8 cellular contexts compared by ENCODE assay signal in the genomic region with DNA sequence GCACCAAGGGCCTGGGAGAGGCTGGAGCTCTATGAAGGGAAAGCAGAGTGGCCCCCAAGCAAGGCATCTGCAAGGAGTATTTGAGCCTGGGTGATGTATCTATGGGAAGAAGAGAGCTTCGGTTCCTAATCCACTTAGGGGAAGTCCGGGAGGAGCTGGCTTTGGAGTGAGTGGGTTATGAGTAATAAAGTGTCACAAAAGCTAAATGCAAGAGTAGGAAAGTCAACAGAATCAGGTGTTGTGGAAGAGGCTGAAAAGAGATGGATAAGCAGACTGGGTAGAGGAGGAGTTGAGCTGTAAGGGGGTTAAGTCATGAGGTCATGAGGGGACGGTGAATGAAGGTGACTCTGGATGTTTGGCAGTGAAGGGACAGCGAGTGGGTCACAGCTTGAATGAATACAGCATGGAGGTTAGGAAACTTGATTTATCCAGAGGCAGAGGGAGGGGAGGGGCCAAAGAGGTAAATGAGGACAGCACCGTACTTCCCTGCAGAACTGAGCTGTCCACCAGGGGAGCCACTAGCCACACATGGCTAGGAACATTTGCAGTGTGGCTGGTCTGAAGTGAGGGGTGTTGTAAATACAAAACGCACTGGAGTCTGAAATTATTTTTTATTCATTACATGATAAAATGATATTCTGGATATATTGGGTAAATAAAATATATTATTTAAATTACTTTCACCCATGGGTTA.
A peak's percentile ranks its signal among the peaks of the same experiment; 100 is the strongest.
DNase-seq lines count a peak whose midpoint lies in the region; ATAC-seq, FAIRE-seq and TF ChIP-seq lines count a peak whose summit lies in the region.

No MANE protein-coding gene starts in this region.

- H3K9ac ChIP-seq in endothelial cell of umbilical vein (replicated peaks; ENCODE audit: extremely low read depth, insufficient read depth, low read length) (no peak overlapping the region), neuronal stem cell (ENCODE audit: low read depth, low read length, poor library complexity) (no peak overlapping the region)

- no peak overlapping the region for H3K23ac ChIP-seq in neuronal stem cell (ENCODE audit: low read depth, low read length, poor library complexity)

- POLR2A ChIA-PET in endothelial cell of umbilical vein (lab: Charles Lee): no interaction called here

- H3K4me2 ChIP-seq in endothelial cell of umbilical vein (ENCODE audit: insufficient read depth, low read length) (no peak overlapping the region), neuronal stem cell (ENCODE audit: insufficient read depth, low read length, poor library complexity, severe bottlenecking) (no peak overlapping the region)

- ATAC-seq in pancreas: peak in 3 of 4 donors; percentile 57 to 73 (median 64)

- H2BK12ac ChIP-seq in neuronal stem cell (ENCODE audit: low read length): no peak overlapping the region

- H2BK120ac ChIP-seq in neuronal stem cell (ENCODE audit: low read depth, low read length): no peak overlapping the region

- H3K9me1 ChIP-seq in endothelial cell of umbilical vein (replicated peaks; ENCODE audit: control insufficient read depth, extremely low read depth, insufficient read depth, low read length): no peaks in the 10 kb centered on the region

- intact Hi-C loops in endothelial cell of umbilical vein (cut with micrococcal nuclease): no loop called here
- intact Hi-C loops in pancreas (cut with DNase I): no loop called here

- H3K79me1 ChIP-seq in neuronal stem cell (ENCODE audit: low read depth, low read length): no peaks in the 10 kb centered on the region

- no TSS peak for BruUV-seq in endothelial cell of umbilical vein (replicated peaks; lab: Mats Ljungman, UMichigan)

- H3K4me1 ChIP-seq in endothelial cell of umbilical vein (ENCODE audit: control insufficient read depth, extremely low read depth, insufficient read depth, low read length) (no peaks in the 10 kb centered on the region), pancreas (no peaks in the 10 kb centered on the region), neuronal stem cell (ENCODE audit: control insufficient read depth in 2 of 2, insufficient read depth in 1 of 2, low read depth in 1 of 2, low read length in 2 of 2) (no peaks in the 10 kb centered on the region)

- 66 to 75% methylated on average over 6 of the region's 6 CpGs for WGBS in pancreas, 2 donors
- no CpG with 5 or more reads among the region's 6 CpGs for WGBS in neuronal stem cell (ENCODE audit: extremely low coverage in 2 of 2, insufficient read length in 2 of 2, insufficient replicate concordance in 1 of 2), 2 donors

- no peak overlapping the region for H4K8ac ChIP-seq in neuronal stem cell (ENCODE audit: low read depth, low read length)

- DNase-seq in GM06990 (ENCODE audit: extremely low read depth, insufficient read length) (no peak), NCI-H460 (ENCODE audit: extremely low read depth, low read depth) (peak; percentile 8), endothelial cell of umbilical vein (ENCODE audit: low read depth, low spot score) (no peak), pancreas (no peak), hypothalamus (lab: John Stamatoyannopoulos, UW) (no peak), NK-92 (lab: John Stamatoyannopoulos, UW; ENCODE audit: unreplicated experiment) (no peak), neuronal stem cell (ENCODE audit: low spot score) (no peak)
- DNase-seq in activated CD4-positive, CD25-positive, alpha-beta regulatory T cell treated with anti-CD3 and anti-CD28 coated beads, Interleukin-2, amount 50 U/mL, for 72 hours: no peak

- H3K14ac ChIP-seq in neuronal stem cell (ENCODE audit: low read length): no peak overlapping the region

- no peak overlapping the region for H3K4ac ChIP-seq in neuronal stem cell (ENCODE audit: low read length)

- FAIRE-seq in endothelial cell of umbilical vein (lab: Jason Lieb, UNC) (no peak), pancreas (lab: Jason Lieb, UNC) (no peak)

- no peak overlapping the region for H3K18ac ChIP-seq in neuronal stem cell (ENCODE audit: low read length)

- no peak for TF ChIP-seq POLR2A in endothelial cell of umbilical vein (IDR thresholded peaks at IDR 0.05; ENCODE audit: low read depth, low read length)

- dilution Hi-C loops in endothelial cell of umbilical vein (cut with MboI; ENCODE audit: extremely low pct_ligation_motif_present, low sequenced_read_pairs): no loop called here

- no peaks in the 10 kb centered on the region for H3K9me3 ChIP-seq in endothelial cell of umbilical vein (replicated peaks; ENCODE audit: control insufficient read depth, insufficient read depth, low read length)
- H3K9me3 ChIP-seq in pancreas: no peaks in the 10 kb centered on the region
- H3K9me3 ChIP-seq in neuronal stem cell (replicated peaks in 1 of 2; ENCODE audit: control insufficient read depth in 2 of 2, insufficient read depth in 1 of 2, low read depth in 1 of 2, low read length in 2 of 2): peaks cover 0 to 3% of the 10 kb centered on the region in 2 donors

- no peak overlapping the region for H2BK5ac ChIP-seq in neuronal stem cell (ENCODE audit: low read length)

- no peak overlapping the region for H4K91ac ChIP-seq in neuronal stem cell (ENCODE audit: low read depth, low read length, poor library complexity)

- H4K20me1 ChIP-seq in endothelial cell of umbilical vein (replicated peaks; ENCODE audit: control insufficient read depth, extremely low read depth, insufficient read depth, low read length): no peaks in the 10 kb centered on the region

- H3K36me3 ChIP-seq in GM06990 (ENCODE audit: control insufficient read depth, insufficient read depth, low read length) (no peaks in the 10 kb centered on the region), endothelial cell of umbilical vein (ENCODE audit: control insufficient read depth in 2 of 2, extremely low read depth in 1 of 2, insufficient read depth in 2 of 2, low read length in 2 of 2) (no peaks in the 10 kb centered on the region), pancreas (no peaks in the 10 kb centered on the region), neuronal stem cell (replicated peaks in 1 of 2; ENCODE audit: control insufficient read depth in 2 of 2, insufficient read depth in 2 of 2, low read length in 2 of 2) (no peaks in the 10 kb centered on the region)

- no peaks in the 10 kb centered on the region for H3K27me3 ChIP-seq in GM06990 (replicated peaks; ENCODE audit: control insufficient read depth, insufficient read depth, low read length)
- peaks cover 0 to 5% of the 10 kb centered on the region in 2 experiments for H3K27me3 ChIP-seq in endothelial cell of umbilical vein (ENCODE audit: control insufficient read depth in 2 of 2, insufficient read depth in 2 of 2, low read length in 2 of 2)
- no peaks in the 10 kb centered on the region for H3K27me3 ChIP-seq in pancreas
- H3K27me3 ChIP-seq in neuronal stem cell (ENCODE audit: control insufficient read depth in 3 of 3, insufficient read depth in 3 of 3, low read depth in 1 of 3, low read length in 3 of 3): no peaks in the 10 kb centered on the region

- H3K27ac ChIP-seq in endothelial cell of umbilical vein (ENCODE audit: insufficient read depth, low read depth, low read length): no peak overlapping the region
- no peak overlapping the region for H3K27ac ChIP-seq in pancreas
- no peak overlapping the region for H3K27ac ChIP-seq in neuronal stem cell (replicated peaks; ENCODE audit: low read length)

- no peak overlapping the region for H2AK5ac ChIP-seq in neuronal stem cell (ENCODE audit: low read depth, low read length)

- no peak overlapping the region for H2BK15ac ChIP-seq in neuronal stem cell (ENCODE audit: low read length)

- H2AFZ ChIP-seq in endothelial cell of umbilical vein (ENCODE audit: low read depth, low read length) (no peak overlapping the region), neuronal stem cell (ENCODE audit: low read length) (no peak overlapping the region)

- no peaks in the 10 kb centered on the region for H3K79me2 ChIP-seq in endothelial cell of umbilical vein (ENCODE audit: control insufficient read depth, insufficient read depth, low read length)

- TF ChIP-seq CTCF in GM06990 (IDR thresholded peaks at IDR 0.05; ENCODE audit: insufficient read depth, low read length, poor library complexity, severe bottlenecking) (peak; percentile 30), endothelial cell of umbilical vein (IDR thresholded peaks at IDR 0.05; ENCODE audit: extremely low read depth in 1 of 2, insufficient read depth in 1 of 2, low read depth in 1 of 2, low read length in 2 of 2) (peak; percentile 45 to 54), pancreas (IDR thresholded peaks at IDR 0.05) (peak in 1 of 4 donors; percentile 30)

- H3K4me3 ChIP-seq in GM06990 (replicated peaks; ENCODE audit: low read depth, low read length) (no peak overlapping the region), endothelial cell of umbilical vein (replicated peaks in 1 of 3; ENCODE audit: insufficient read depth in 1 of 3, low read depth in 1 of 3, low read length in 3 of 3) (no peak overlapping the region), pancreas (no peak overlapping the region), neuronal stem cell (ENCODE audit: low read length in 2 of 2) (no peak overlapping the region)

- CTCF ChIA-PET in endothelial cell of umbilical vein (lab: Charles Lee): interaction anchor here (1.1 to 1.8 kb wide), 7 partner anchors 9 to 193 kb away, joined by 3 to 8 read pairs (median 3); no protein-coding TSS in a partner anchor

TF ChIP-seq in endothelial cell of umbilical vein, 7 proteins besides CTCF, POLR2A, EP300 and RAD21:
- TF ChIP-seq MYC (IDR thresholded peaks at IDR 0.05; ENCODE audit: low read depth, low read length): no peak
- no peak for TF ChIP-seq EZH2 (IDR thresholded peaks at IDR 0.05; ENCODE audit: borderline replicate concordance, low read depth, low read length, severe bottlenecking)
- TF ChIP-seq JUN (IDR thresholded peaks at IDR 0.05; ENCODE audit: borderline replicate concordance, insufficient read depth, insufficient read length, low read depth): no peak
